ENCODE assay signal across 9 cellular contexts in the genomic region with DNA sequence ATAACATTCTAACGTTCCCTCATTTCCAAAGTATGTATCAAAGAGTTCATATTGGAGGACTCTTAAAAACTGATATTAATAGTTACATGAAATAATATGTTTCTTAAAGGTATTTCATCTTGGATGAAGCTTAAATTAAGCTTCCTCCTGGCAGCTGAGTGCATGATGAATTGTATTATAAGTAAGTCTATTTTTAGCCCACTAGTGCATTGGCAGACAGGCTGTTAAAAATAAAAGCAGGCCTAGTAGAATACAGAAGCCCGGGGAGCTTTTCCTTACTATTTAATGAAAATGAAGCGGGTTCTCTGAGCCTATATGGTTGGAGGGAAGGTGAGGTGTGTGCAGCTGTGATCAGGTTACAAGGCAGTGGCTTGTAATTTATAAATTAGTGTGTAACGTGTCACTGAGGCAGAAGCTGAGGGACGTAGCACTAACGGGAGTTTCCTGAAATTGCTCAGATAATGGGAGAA.
DNase-seq lines count a peak whose midpoint lies in the region; ATAC-seq, FAIRE-seq and TF ChIP-seq lines count a peak whose summit lies in the region.
"Had no signal": no experiment of that assay in that cellular context is flagged by ENCODE, and none has a peak within 500 bp of the region (broad histone marks: within the 10 kb centered on the region; RNA-seq: fewer than 3 reads in every experiment).

No MANE protein-coding gene starts in this region.

- H3K4me1 ChIP-seq in HEK293 (ENCODE audit: control insufficient read depth, insufficient read depth, low read length), result no peaks in the 10 kb centered on the region
- H3K4me1 ChIP-seq in GM12878 (ENCODE audit: control insufficient read depth, insufficient read depth, low read length), result peaks cover 22% of the 10 kb centered on the region

- TF ChIP-seq RAD21 in GM12878 (IDR thresholded peaks at IDR 0.05; ENCODE audit: insufficient read depth, low read depth, low read length), result no peak

- H3K79me2 ChIP-seq in GM12878 (ENCODE audit: control insufficient read depth, insufficient read depth, low read length), result no peaks in the 10 kb centered on the region

- peaks cover 0 to 7% (median 2%) of the 10 kb centered on the region in 5 donors for H3K27me3 Mint-ChIP-seq in naive thymus-derived CD8-positive, alpha-beta T cell
- peaks cover 11% of the 10 kb centered on the region for H3K27me3 Mint-ChIP-seq in activated CD4-positive, alpha-beta memory T cell treated with anti-CD3 and anti-CD28 coated beads, Interleukin-2, amount 10 ng/mL, durations not matched to agents 7 days and 5 days

- H3K4me1 Mint-ChIP-seq in naive thymus-derived CD8-positive, alpha-beta T cell, result peaks cover 3 to 11% (median 7%) of the 10 kb centered on the region in 4 donors
- H3K4me1 Mint-ChIP-seq in activated CD4-positive, alpha-beta memory T cell treated with anti-CD3 and anti-CD28 coated beads, Interleukin-2, amount 10 ng/mL, durations not matched to agents 7 days and 5 days, result peaks cover 21% of the 10 kb centered on the region

- no peak for TF ChIP-seq POLR2A in GM12878 (IDR thresholded peaks at IDR 0.05; ENCODE audit: low read depth, low read length)

- TF ChIP-seq EP300 in GM12878 (IDR thresholded peaks at IDR 0.05; ENCODE audit: borderline replicate concordance in 1 of 2, control insufficient read depth in 1 of 2, low read depth in 2 of 2, low read length in 2 of 2), result no peak

- no peaks in the 10 kb centered on the region for H3K36me3 ChIP-seq in HEK293 (ENCODE audit: control insufficient read depth in 2 of 2, insufficient read depth in 1 of 2, low read length in 2 of 2)
- H3K36me3 ChIP-seq in GM12878 (ENCODE audit: control insufficient read depth in 2 of 2, insufficient read depth in 2 of 2, low read length in 1 of 2), result no peaks in the 10 kb centered on the region

- BruUV-seq in GM12878 (replicated peaks; lab: Mats Ljungman, UMichigan), result no TSS peak

- no peak for TF ChIP-seq CTCF in HEK293 (tag by site-specific recombination; IDR thresholded peaks at IDR 0.05)
- no peak for TF ChIP-seq CTCF in GM12878 (IDR thresholded peaks at IDR 0.05 in 2 of 3, conservative IDR thresholded peaks at IDR 0.05 in 1 of 3; ENCODE audit: control insufficient read depth in 2 of 3, extremely low read depth in 1 of 3, insufficient read depth in 1 of 3, low read depth in 3 of 3, low read length in 3 of 3)

- POLR2A ChIA-PET in HEK293 (lab: Yijun Ruan, JAX), result interaction anchor here (1.1 to 1.2 kb wide), 2 partner anchors 35 to 649 kb away, joined by 3 to 12 read pairs; partner anchors contain the start of gene RINT1
- POLR2A ChIA-PET in GM12878 (lab: Charles Lee), result interaction anchor here (0.5 to 3.4 kb wide), 9 partner anchors 9 to 242 kb away, joined by 3 to 25 read pairs (median 4); no protein-coding TSS in a partner anchor
- POLR2A ChIA-PET in naive thymus-derived CD8-positive, alpha-beta T cell (lab: Charles Lee), result no interaction called here
- POLR2A ChIA-PET in activated CD4-positive, alpha-beta memory T cell treated with anti-CD3 and anti-CD28 coated beads, Interleukin-2, amount 10 ng/mL, durations not matched to agents 7 days and 5 days (lab: Charles Lee), result interaction anchor here (0.9 to 1.1 kb wide), 2 partner anchors 35 to 37 kb away, joined by 3 read pairs; no protein-coding TSS in a partner anchor

- no peak overlapping the region; the same call in 1 of the 2 replicates for H3K4me2 ChIP-seq in GM12878 (ENCODE audit: control insufficient read depth, insufficient read depth)

- 33% methylated on average over 6 of the region's 6 CpGs for WGBS in GM12878 (ENCODE audit: insufficient coverage, insufficient replicate concordance, low lambda C conversion rate, missing lambda C conversion rate)

- in situ Hi-C loops in GM12878 (cut with MboI), result loop anchor here (5.0 kb wide), 1 partner anchor 34 kb away; no protein-coding TSS in a partner anchor

- no peak overlapping the region for H3K4me3 ChIP-seq in HEK293 (ENCODE audit: low read depth, low read length)
- H3K4me3 ChIP-seq in GM12878, result no peak overlapping the region

- ATAC-seq in GM18511 (IDR thresholded peaks at IDR 0.05; ENCODE audit: unreplicated experiment) (peak; percentile 3), GM12878 (peak; percentile 31)
- peak; percentile 14 to 18 for ATAC-seq in naive thymus-derived CD8-positive, alpha-beta T cell

- intact Hi-C loops in GM12878 (cut with micrococcal nuclease; ENCODE audit: unreplicated experiment), result loop anchor here (1.0 kb wide), 2 partner anchors 14 to 35 kb away; no protein-coding TSS in a partner anchor

- H4K20me1 ChIP-seq in GM12878 (ENCODE audit: control insufficient read depth, insufficient read depth), result no peaks in the 10 kb centered on the region

- H3K9me3 ChIP-seq in HEK293 (ENCODE audit: control insufficient read depth, insufficient read depth, low read depth, low read length) (no peaks in the 10 kb centered on the region), GM12878 (replicated peaks; ENCODE audit: control insufficient read depth, insufficient read depth, low read length) (peaks cover 10% of the 10 kb centered on the region; the same call in 2 of the 3 replicates)

- peak overlapping the region; percentile 2; the same call in 1 of the 2 replicates for H3K27ac ChIP-seq in HEK293 (ENCODE audit: extremely low read depth, low read depth, low read length)
- no peak overlapping the region for H3K27ac ChIP-seq in GM12878 (ENCODE audit: control insufficient read depth, insufficient read depth)

- H3K27ac Mint-ChIP-seq in naive thymus-derived CD8-positive, alpha-beta T cell, result peak overlapping the region in 1 of 10 donors; percentile 21
- H3K27ac Mint-ChIP-seq in activated CD4-positive, alpha-beta memory T cell treated with anti-CD3 and anti-CD28 coated beads, Interleukin-2, amount 10 ng/mL, durations not matched to agents 7 days and 5 days, result no peak overlapping the region

- RAD21 ChIA-PET in GM12878 (lab: Charles Lee; ENCODE audit: unreplicated experiment), result interaction anchor here (0.6 to 7.8 kb wide), 28 partner anchors 10 to 1099 kb away, joined by 3 to 217 read pairs (median 6); partner anchors contain the start of gene RINT1

- DNase-seq in GM12878 (ENCODE audit: low read depth, low spot score), result no peak
- no peak for DNase-seq in naive thymus-derived CD8-positive, alpha-beta T cell
- DNase-seq in GOT3 (lab: John Stamatoyannopoulos, UW), result no peak
- no peak for DNase-seq in DMS153 (lab: John Stamatoyannopoulos, UW)
- no peak for DNase-seq in DMS114 treated with DMSO at 0.1 percent for 48 hours (lab: John Stamatoyannopoulos, UW; ENCODE audit: unreplicated experiment)
- no peak for DNase-seq in activated CD4-positive, alpha-beta memory T cell treated with anti-CD3 and anti-CD28 coated beads, Interleukin-2, amount 10 ng/mL, durations not matched to agents 7 days and 5 days

- peaks cover 0 to 6% (median 0%) of the 10 kb centered on the region in 9 donors for H3K9me3 Mint-ChIP-seq in naive thymus-derived CD8-positive, alpha-beta T cell
- H3K9me3 Mint-ChIP-seq in activated CD4-positive, alpha-beta memory T cell treated with anti-CD3 and anti-CD28 coated beads, Interleukin-2, amount 10 ng/mL, durations not matched to agents 7 days and 5 days, result no peaks in the 10 kb centered on the region

- CTCF ChIA-PET in HEK293 (lab: Yijun Ruan, JAX) (interaction anchor here (0.5 to 3.2 kb wide), 32 partner anchors 10 to 1218 kb away, joined by 3 to 36 read pairs (median 4); no protein-coding TSS in a partner anchor), GM12878 (lab: Yijun Ruan, JAX) (interaction anchor here (0.6 to 22.2 kb wide), 42 partner anchors 8 to 1311 kb away, joined by 3 to 581 read pairs (median 4); no protein-coding TSS in a partner anchor)
- CTCF ChIA-PET in activated CD4-positive, alpha-beta memory T cell treated with anti-CD3 and anti-CD28 coated beads, Interleukin-2, amount 10 ng/mL, durations not matched to agents 7 days and 5 days (lab: Charles Lee), result interaction anchor here (0.6 to 4.1 kb wide), 32 partner anchors 11 to 706 kb away, joined by 3 to 136 read pairs (median 4); no protein-coding TSS in a partner anchor

- no peak overlapping the region for H3K9ac ChIP-seq in GM12878 (ENCODE audit: control insufficient read depth, insufficient read depth, low read length)

- no peaks in the 10 kb centered on the region for H3K27me3 ChIP-seq in GM12878 (replicated peaks in 1 of 2; ENCODE audit: control insufficient read depth in 2 of 2, insufficient read depth in 2 of 2, low read length in 1 of 2)

- peak overlapping the region; percentile 27 for H2AFZ ChIP-seq in GM12878 (ENCODE audit: control insufficient read depth, low read depth, low read length)

- peaks cover 0 to 5% (median 5%) of the 10 kb centered on the region in 3 donors for H3K36me3 Mint-ChIP-seq in naive thymus-derived CD8-positive, alpha-beta T cell
- H3K36me3 Mint-ChIP-seq in activated CD4-positive, alpha-beta memory T cell treated with anti-CD3 and anti-CD28 coated beads, Interleukin-2, amount 10 ng/mL, durations not matched to agents 7 days and 5 days (ENCODE audit: low read depth), result no peaks in the 10 kb centered on the region

- SMC1A ChIA-PET in GM12878 (lab: Charles Lee; ENCODE audit: uncharacterized antibody, unreplicated experiment), result interaction anchor here (0.6 to 15.7 kb wide), 28 partner anchors 10 to 1309 kb away, joined by 3 to 413 read pairs (median 4); no protein-coding TSS in a partner anchor

- no peak for FAIRE-seq in GM12878 (lab: Jason Lieb, UNC)
- FAIRE-seq: D721Med had no signal

- no peak overlapping the region for H3K4me3 Mint-ChIP-seq in naive thymus-derived CD8-positive, alpha-beta T cell
- H3K4me3 Mint-ChIP-seq in activated CD4-positive, alpha-beta memory T cell treated with anti-CD3 and anti-CD28 coated beads, Interleukin-2, amount 10 ng/mL, durations not matched to agents 7 days and 5 days, result no peak overlapping the region

TF ChIP-seq in HEK293, 187 proteins besides CTCF, POLR2A, EP300 and RAD21 (continues in another document):
- TF ChIP-seq ZBTB17 (tag by site-specific recombination; IDR thresholded peaks at IDR 0.05) (no peak), ZNF571 (tag by site-specific recombination; IDR thresholded peaks at IDR 0.05) (no peak)

TF ChIP-seq in GM12878, 131 proteins besides CTCF, POLR2A, EP300 and RAD21:
- TF ChIP-seq WRNIP1 (IDR thresholded peaks at IDR 0.05; ENCODE audit: borderline replicate concordance, low read depth, low read length) (0 out of 2 replicates have a peak, but pooled peaks have one; percentile 59), ZNF384 (IDR thresholded peaks at IDR 0.05; ENCODE audit: borderline replicate concordance, low read depth, low read length) (no peak), LARP7 (IDR thresholded peaks at IDR 0.05) (0 out of 2 replicates have a peak, but pooled peaks have one; percentile 42)
